22 cellular contexts compared by ENCODE assay signal in genomic region chr1:61618755-61619154, GRCh38.
"Had no signal": no experiment of that assay in that cellular context is flagged by ENCODE, and none has a peak within 500 bp of the region (broad histone marks: within the 10 kb centered on the region; RNA-seq: fewer than 3 reads in every experiment).

No MANE protein-coding gene starts in this region.

- DNase-seq: activated B cell treated with CpG ODN at 0.5 μM for 24 hours; activated CD4-positive, alpha-beta T cell treated with anti-CD3 and anti-CD28 coated beads for 4 hours; activated CD8-positive, alpha-beta T cell treated with anti-CD3 and anti-CD28 coated beads for 36 hours; activated naive CD4-positive, alpha-beta T cell treated with anti-CD3 and anti-CD28 coated beads for 36 hours; activated naive CD8-positive, alpha-beta T cell treated with anti-CD3 and anti-CD28 coated beads, Interleukin-2, amount 50 U/mL, for 24 hours; activated T-cell treated with anti-CD3 and anti-CD28 coated beads, Interleukin-2, amount 50 U/mL, for 4 hours; aorta; effector CD4-positive, alpha-beta T cell; foreskin melanocyte; hypothalamus; kidney; nephron progenitor cell; stimulated activated CD4-positive, alpha-beta T cell treated with anti-CD3 and anti-CD28 coated beads, Interleukin-12 subunit alpha, Interleukin-12 subunit beta, amount 100 ng/mL, for 4 hours; stimulated activated CD4-positive, alpha-beta T cell treated with anti-CD3 and anti-CD28 coated beads, Interleukin-1b, Interleukin-23, amount 100 ng/mL, for 48 hours; stimulated activated naive CD4-positive, alpha-beta T cell treated with Interleukin-2 at 50 U/mL for 16 hours; thyroid gland; uterus had no signal

- FAIRE-seq: kidney, TTC549 had no signal

- H3K9me3 ChIP-seq: prostate gland, right atrium auricular region, thyroid gland, uterus had no signal

- H3K36me3 ChIP-seq: prostate gland, right atrium auricular region, thyroid gland, uterus had no signal

- ATAC-seq: activated CD8-positive, alpha-beta T cell treated with anti-CD3 and anti-CD28 coated beads for 36 hours; activated naive CD8-positive, alpha-beta T cell treated with anti-CD3 and anti-CD28 coated beads, Interleukin-2, amount 50 U/mL, for 24 hours; activated T-cell treated with anti-CD3 and anti-CD28 coated beads, Interleukin-2, amount 50 U/mL, for 4 hours; left lobe of liver had no signal

- H3K27ac ChIP-seq: prostate gland, right atrium auricular region, thyroid gland, uterus had no signal

- H3K4me1 ChIP-seq: prostate gland, right atrium auricular region, thyroid gland, uterus had no signal

- H3K4me3 ChIP-seq: lung, prostate gland, right atrium auricular region, thyroid gland, uterus had no signal

- H3K27me3 ChIP-seq: right atrium auricular region, thyroid gland, uterus had no signal
